In the genomic region with DNA sequence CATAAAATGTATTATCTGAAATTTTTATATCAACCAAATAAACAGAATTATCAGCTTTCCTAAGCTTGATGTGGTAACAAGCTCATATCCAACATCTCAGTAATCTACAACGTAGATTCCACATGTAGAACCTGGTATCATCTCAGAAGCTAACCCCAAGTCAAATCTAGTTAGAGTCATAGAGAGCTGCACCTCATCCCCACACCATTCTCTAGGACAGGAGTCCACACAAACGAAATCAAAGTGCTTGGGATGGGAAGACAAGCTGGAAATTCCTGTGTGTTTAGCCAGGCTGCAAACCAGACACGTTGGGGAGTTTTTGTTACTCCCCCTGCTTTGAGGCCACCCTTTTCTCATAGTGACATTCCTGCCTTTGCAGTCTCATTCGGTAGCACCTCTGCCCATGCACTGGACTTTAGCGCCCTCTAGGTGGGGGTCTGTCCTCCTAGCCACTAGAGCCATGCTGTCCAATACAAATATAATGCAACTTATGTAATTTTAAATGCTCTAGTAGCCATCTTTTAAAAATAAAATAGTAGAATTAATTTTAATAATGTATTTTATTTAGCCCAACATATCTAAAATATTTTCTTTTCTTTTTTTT, we compare ENCODE assay signal across 9 cellular contexts. TPM values are rescaled to one million over a fixed set of nuclear protein-coding genes. Genes with fewer than 3 reads are reported as not detected.
DNase-seq lines count a peak whose midpoint lies in the region; ATAC-seq, FAIRE-seq and TF ChIP-seq lines count a peak whose summit lies in the region.
"Had no signal": no experiment of that assay in that cellular context is flagged by ENCODE, and none has a peak within 500 bp of the region (broad histone marks: within the 10 kb centered on the region; RNA-seq: fewer than 3 reads in every experiment).

No MANE protein-coding gene starts in this region.

- no peak overlapping the region for H3K4me3 Mint-ChIP-seq in neural progenitor cell
- H3K4me3 Mint-ChIP-seq: activated B cell treated with CpG ODN at 0.5 μM for 24 hours had no signal

- no peak overlapping the region for H3K56ac ChIP-seq in H1 (replicated peaks; ENCODE audit: insufficient read length, low read depth, low read length)

- peak; percentile 84 to 86 for TF ChIP-seq RAD21 in H1 (IDR thresholded peaks at IDR 0.05 in 1 of 2, conservative IDR thresholded peaks at IDR 0.05 in 1 of 2; ENCODE audit: low read depth in 2 of 2, low read length in 2 of 2)

- H4K5ac ChIP-seq in H1 (ENCODE audit: insufficient read length, low read depth, low read length): no peak overlapping the region

- H3K4me3 ChIP-seq in H1 (ENCODE audit: extremely low read depth in 1 of 4, insufficient read depth in 2 of 4, low read depth in 3 of 4, low read length in 4 of 4) (no peak overlapping the region), neural progenitor cell (no peak overlapping the region)

- no peaks in the 10 kb centered on the region for H3K23me2 ChIP-seq in H1 (ENCODE audit: low read depth, low read length)

- H3K27ac ChIP-seq in H1 (ENCODE audit: low read depth, low read length) (no peak overlapping the region), neural progenitor cell (no peak overlapping the region)

- DNase-seq in D721Med (ENCODE audit: insufficient read length, low spot score): peak; percentile 32
- DNase-seq in LoVo (ENCODE audit: low spot score): peak; percentile 72
- peak; percentile 61 for DNase-seq in SHP77 treated with DMSO at 0.1 percent for 48 hours (lab: John Stamatoyannopoulos, UW)
- peak in 1 of 2 experiments; percentile 83 for DNase-seq in H1 (ENCODE audit: low read depth in 1 of 2, low spot score in 2 of 2)
- DNase-seq in neural progenitor cell (ENCODE audit: low spot score): peak; percentile 83
- DNase-seq: activated B cell treated with CpG ODN at 0.5 μM for 24 hours had no signal

- H3K36me3 Mint-ChIP-seq in neural progenitor cell: no peaks in the 10 kb centered on the region

- H3K79me1 ChIP-seq in H1 (ENCODE audit: low read depth, low read length): no peaks in the 10 kb centered on the region

- no peak overlapping the region for H3K27ac Mint-ChIP-seq in neural progenitor cell
- H3K27ac Mint-ChIP-seq: activated B cell treated with CpG ODN at 0.5 μM for 24 hours had no signal

- TF ChIP-seq POLR2A in H1 (IDR thresholded peaks at IDR 0.05; ENCODE audit: control extremely low read depth in 1 of 2, low read depth in 2 of 2, low read length in 2 of 2): no peak

- H3K27me3 Mint-ChIP-seq in neural progenitor cell (ENCODE audit: insufficient read depth, low read depth): no peaks in the 10 kb centered on the region

- H2BK5ac ChIP-seq in H1 (ENCODE audit: low read depth, low read length): no peak overlapping the region

- no peaks in the 10 kb centered on the region for H3K4me1 Mint-ChIP-seq in neural progenitor cell
- H3K4me1 Mint-ChIP-seq: activated B cell treated with CpG ODN at 0.5 μM for 24 hours had no signal

- H3K4ac ChIP-seq in H1 (replicated peaks; ENCODE audit: insufficient read length, low read depth, low read length): no peak overlapping the region

- H4K91ac ChIP-seq in H1 (replicated peaks; ENCODE audit: insufficient read length, low read length): no peak overlapping the region

- no peak overlapping the region for H2BK15ac ChIP-seq in H1 (ENCODE audit: low read length)

- no peak overlapping the region for H2BK20ac ChIP-seq in H1 (ENCODE audit: low read length)

- ATAC-seq in GM19023 (IDR thresholded peaks at IDR 0.05; ENCODE audit: unreplicated experiment): peak; percentile 67
- ATAC-seq in HG03159 (IDR thresholded peaks at IDR 0.05; ENCODE audit: unreplicated experiment): no peak
- ATAC-seq in HG02588 (IDR thresholded peaks at IDR 0.05; ENCODE audit: unreplicated experiment): no peak

- no peaks in the 10 kb centered on the region for H3K9me3 Mint-ChIP-seq in neural progenitor cell
- H3K9me3 Mint-ChIP-seq: activated B cell treated with CpG ODN at 0.5 μM for 24 hours had no signal

- no peak for FAIRE-seq in D721Med (lab: Jason Lieb, UNC)
- peak; percentile 57 for FAIRE-seq in H1 (lab: Jason Lieb, UNC)

- no peak overlapping the region for H3K18ac ChIP-seq in H1 (ENCODE audit: extremely low read depth, low read length)

- H2BK12ac ChIP-seq in H1 (ENCODE audit: low read depth, low read length): no peak overlapping the region

- WGBS in H1 (ENCODE audit: extremely low coverage in 1 of 2, insufficient coverage in 1 of 2, insufficient read length in 1 of 2, insufficient replicate concordance in 2 of 2, low coverage in 1 of 2, low lambda C conversion rate in 2 of 2, missing lambda C conversion rate in 1 of 2), 2 experiments: 19% methylated on average over 5 of the region's 5 CpGs; no CpG with 5 or more reads in 1 of the 2 experiments

- POLR2A ChIA-PET in H1 (lab: Charles Lee; ENCODE audit: partially characterized antibody): no interaction called here

- H2BK120ac ChIP-seq in H1 (replicated peaks; ENCODE audit: low read depth, low read length): no peak overlapping the region

- H3K27me3 ChIP-seq in H1 (replicated peaks in 1 of 4; ENCODE audit: control insufficient read depth in 3 of 4, extremely low read depth in 1 of 4, insufficient read depth in 3 of 4, low read length in 3 of 4) (no peaks in the 10 kb centered on the region), neural progenitor cell (no peaks in the 10 kb centered on the region)

- H3K4me1 ChIP-seq in H1 (replicated peaks in 1 of 4; ENCODE audit: control insufficient read depth in 3 of 4, insufficient read depth in 4 of 4, low read length in 3 of 4) (0 out of 7 replicates have a peak, but pooled peaks cover 0 to 2% (median 0%) of the 10 kb centered on the region in 4 experiments), neural progenitor cell (no peaks in the 10 kb centered on the region)

- H2AFZ ChIP-seq in H1 (ENCODE audit: low read length) (peak overlapping the region; percentile 73), neural progenitor cell (replicated peaks) (peak overlapping the region; percentile 20)

- H3K36me3 ChIP-seq in H1 (ENCODE audit: control insufficient read depth in 2 of 4, insufficient read depth in 4 of 4, low read length in 3 of 4) (no peaks in the 10 kb centered on the region), neural progenitor cell (no peaks in the 10 kb centered on the region)

- H3K14ac ChIP-seq in H1 (ENCODE audit: insufficient read length): no peak overlapping the region

- H4K8ac ChIP-seq in H1 (ENCODE audit: extremely low read depth, insufficient read depth, low read length): no peak overlapping the region

- H3K9ac ChIP-seq in H1 (replicated peaks in 1 of 4; ENCODE audit: extremely low read depth in 1 of 4, low read depth in 3 of 4, low read length in 3 of 4) (no peak overlapping the region), neural progenitor cell (no peak overlapping the region)

- H2AK5ac ChIP-seq in H1 (ENCODE audit: low read depth, low read length): no peak overlapping the region

- H3K9me3 ChIP-seq in H1 (ENCODE audit: insufficient read depth in 2 of 2, low read depth in 1 of 2, low read length in 1 of 2) (no peaks in the 10 kb centered on the region), neural progenitor cell (ENCODE audit: low read depth) (no peaks in the 10 kb centered on the region)

- H3K23ac ChIP-seq in H1 (ENCODE audit: insufficient read length): no peak overlapping the region

- H3F3A ChIP-seq in neural progenitor cell (ENCODE audit: low read depth): no peaks in the 10 kb centered on the region

- H3K4me2 ChIP-seq in H1 (ENCODE audit: insufficient read depth in 1 of 2, low read depth in 2 of 2, low read length in 2 of 2): no peak overlapping the region
- H3K4me2 ChIP-seq in neural progenitor cell: no peak overlapping the region

- TF ChIP-seq CTCF in D721Med (IDR thresholded peaks at IDR 0.05; ENCODE audit: insufficient read depth, missing control alignments): peak; percentile 73
- peak; percentile 70 to 76 (median 72) for TF ChIP-seq CTCF in H1 (IDR thresholded peaks at IDR 0.05; ENCODE audit: control extremely low read depth in 1 of 3, insufficient read depth in 1 of 3, low read depth in 1 of 3, low read length in 3 of 3)
- TF ChIP-seq CTCF in neural progenitor cell (IDR thresholded peaks at IDR 0.05): peak; percentile 74

- no peak for TF ChIP-seq EP300 in H1 (IDR thresholded peaks at IDR 0.05; ENCODE audit: borderline replicate concordance in 1 of 2, low read depth in 2 of 2, low read length in 2 of 2)

- CTCF ChIA-PET in H1 (lab: Charles Lee; ENCODE audit: partially characterized antibody): interaction anchor here (0.6 to 14.8 kb wide), 50 partner anchors 8 to 1486 kb away, joined by 3 to 298 read pairs (median 4); no protein-coding TSS in a partner anchor

- H3K79me2 ChIP-seq in H1 (ENCODE audit: control insufficient read depth in 1 of 2, insufficient read depth in 2 of 2, low read length in 2 of 2) (no peaks in the 10 kb centered on the region), neural progenitor cell (ENCODE audit: low read depth) (no peaks in the 10 kb centered on the region)

- H4K20me1 ChIP-seq in H1 (replicated peaks in 1 of 2; ENCODE audit: control insufficient read depth in 1 of 2, insufficient read depth in 2 of 2, low read length in 2 of 2) (no peaks in the 10 kb centered on the region), neural progenitor cell (ENCODE audit: low read depth) (no peaks in the 10 kb centered on the region)

TF ChIP-seq in H1, 55 proteins besides CTCF, POLR2A, EP300 and RAD21:
- TF ChIP-seq CBX8 (IDR thresholded peaks at IDR 0.05; ENCODE audit: borderline replicate concordance, low read depth, low read length): no peak
- TF ChIP-seq, protein P1, sequence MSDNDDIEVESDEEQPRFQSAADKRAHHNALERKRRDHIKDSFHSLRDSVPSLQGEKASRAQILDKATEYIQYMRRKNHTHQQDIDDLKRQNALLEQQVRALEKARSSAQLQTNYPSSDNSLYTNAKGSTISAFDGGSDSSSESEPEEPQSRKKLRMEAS (IDR thresholded peaks at IDR 0.05): 0 out of 2 replicates have a peak, but pooled peaks have one; percentile 26
- peak; percentile 88 for TF ChIP-seq TEAD4 (IDR thresholded peaks at IDR 0.05; ENCODE audit: low read depth, low read length)

RNA-seq across cellular contexts. Expression of a gene that starts 28.1 kb away (rescaled TPM):
- 5.1 and 5.7 TPM in 2 replicates for total RNA-seq in H1 (2021; fragmentation: NEBNext Ultra II Directional; extraction: Animal tissue kit (Norgen Biotek cat#: 25700))
- 1.3 and 1.4 TPM in 2 replicates for polyA plus RNA-seq in H1 (2011; rRNA removed)
- 1.6 TPM for polyA plus RNA-seq in H1 (2011; cell fraction: cytosol; rRNA removed)
- 4.4 TPM for polyA plus RNA-seq in H1 (2011; cell fraction: nucleus; rRNA removed)
- polyA plus RNA-seq in H1 (2012, experiment 1 of 2): 1.4 to 3.3 TPM (median 2.1 TPM) in 4 replicates
- polyA plus RNA-seq in H1 (2012, experiment 2 of 2): 0.41 TPM
- polyA plus RNA-seq in H1 (2013, experiment 1 of 2): 2.7 TPM
- 2.7 TPM for polyA plus RNA-seq in H1 (2013, experiment 2 of 2)
- polyA minus RNA-seq in H1 (2011; rRNA and poly(A)+ RNA removed): 4.3 and 6.1 TPM in 2 replicates
- polyA minus RNA-seq in H1 (2011; cell fraction: cytosol; rRNA and poly(A)+ RNA removed): 2.6 TPM
- 12.3 TPM for polyA minus RNA-seq in H1 (2011; cell fraction: nucleus; rRNA and poly(A)+ RNA removed)
- total RNA-seq in neural progenitor cell (ENCODE audit: low replicate concordance): 2.2 and 3.7 TPM in 2 replicates
